6 cellular contexts compared by ENCODE assay signal in the genomic region with DNA sequence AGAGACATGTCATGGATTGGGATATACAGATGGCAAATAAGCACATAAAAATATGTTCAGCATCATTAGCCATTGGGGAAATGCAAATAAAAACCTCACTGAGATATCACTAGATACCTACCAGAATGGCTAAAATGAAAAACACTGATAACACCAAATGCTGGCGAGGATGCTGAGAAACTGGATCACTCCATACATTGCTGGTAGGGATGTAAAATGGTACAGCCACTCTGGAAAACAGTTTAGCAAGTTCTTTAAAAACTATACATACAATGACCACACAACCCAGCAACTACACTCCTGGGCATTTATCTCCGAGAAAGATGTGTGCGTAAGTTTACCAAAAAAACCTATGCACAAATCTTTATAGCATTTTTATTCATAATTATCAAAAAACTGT.
"Had no signal": no experiment of that assay in that cellular context is flagged by ENCODE, and none has a peak within 500 bp of the region (broad histone marks: within the 10 kb centered on the region; RNA-seq: fewer than 3 reads in every experiment).

No MANE protein-coding gene starts in this region.

- DNase-seq: GDM1, GF-D8 had no signal

- ATAC-seq: GM12878 had no signal

- H3K4me3 ChIP-seq: GM12878 had no signal

- FAIRE-seq: G401.6, GM12891, GM12892 had no signal
